1 cellular context compared by ENCODE assay signal in the genomic region with DNA sequence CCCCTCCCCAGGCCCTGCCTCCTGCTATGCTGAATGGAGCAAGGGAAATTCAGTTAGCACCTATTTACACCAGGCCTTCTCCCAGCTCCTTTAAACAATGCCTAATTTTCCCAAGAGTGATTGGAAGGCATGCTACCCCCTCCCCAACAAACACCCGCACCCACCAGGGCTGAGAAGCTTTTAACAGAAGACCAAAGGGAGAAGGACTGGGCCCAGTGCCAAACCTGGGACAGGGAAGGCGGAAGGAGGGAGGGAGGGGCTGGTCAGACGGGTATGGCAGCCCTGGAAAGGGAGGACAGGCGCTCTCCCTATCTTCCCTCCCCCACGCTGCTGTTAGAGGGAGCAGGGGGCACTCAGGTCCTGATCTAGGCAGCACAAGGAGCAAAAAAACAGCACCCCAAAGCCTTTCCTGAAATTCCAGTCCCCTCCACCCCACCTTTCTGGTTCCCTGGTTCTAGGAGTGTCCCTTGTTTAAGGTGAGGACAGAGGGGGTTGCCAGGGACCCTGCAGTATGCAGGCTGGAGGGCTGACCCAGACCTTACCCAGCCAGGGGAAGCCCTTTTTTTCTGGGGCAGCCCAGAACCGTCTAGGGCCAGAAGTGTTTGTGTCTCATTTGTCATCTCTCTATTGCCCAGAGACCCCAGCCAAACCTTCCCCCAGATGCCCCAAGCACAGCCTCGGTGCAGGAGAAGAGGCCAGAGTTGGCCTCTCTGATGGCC.
TF ChIP-seq lines count a peak whose summit lies in the region.

No MANE protein-coding gene starts in this region.

TF ChIP-seq in HEK293, 187 proteins besides CTCF, POLR2A, EP300 and RAD21 (continued from another document and continues in another):
- TF ChIP-seq, protein P1, sequence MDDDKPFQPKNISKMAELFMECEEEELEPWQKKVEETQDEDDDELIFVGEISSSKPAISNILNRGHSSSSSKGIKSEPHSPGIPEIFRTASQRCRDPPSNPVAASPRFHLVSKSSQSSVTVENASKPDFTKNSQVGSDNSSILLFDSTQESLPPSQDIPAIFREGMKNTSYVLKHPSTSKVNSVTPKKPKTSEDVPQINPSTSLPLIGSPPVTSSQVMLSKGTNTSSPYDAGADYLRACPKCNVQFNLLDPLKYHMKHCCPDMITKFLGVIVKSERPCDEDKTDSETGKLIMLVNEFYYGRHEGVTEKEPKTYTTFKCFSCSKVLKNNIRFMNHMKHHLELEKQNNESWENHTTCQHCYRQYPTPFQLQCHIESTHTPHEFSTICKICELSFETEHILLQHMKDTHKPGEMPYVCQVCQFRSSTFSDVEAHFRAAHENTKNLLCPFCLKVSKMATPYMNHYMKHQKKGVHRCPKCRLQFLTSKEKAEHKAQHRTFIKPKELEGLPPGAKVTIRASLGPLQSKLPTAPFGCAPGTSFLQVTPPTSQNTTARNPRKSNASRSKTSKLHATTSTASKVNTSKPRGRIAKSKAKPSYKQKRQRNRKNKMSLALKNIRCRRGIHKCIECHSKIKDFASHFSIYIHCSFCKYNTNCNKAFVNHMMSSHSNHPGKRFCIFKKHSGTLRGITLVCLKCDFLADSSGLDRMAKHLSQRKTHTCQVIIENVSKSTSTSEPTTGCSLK (tag by site-specific recombination; IDR thresholded peaks at IDR 0.05) = no peak
- TF ChIP-seq, protein P2, sequence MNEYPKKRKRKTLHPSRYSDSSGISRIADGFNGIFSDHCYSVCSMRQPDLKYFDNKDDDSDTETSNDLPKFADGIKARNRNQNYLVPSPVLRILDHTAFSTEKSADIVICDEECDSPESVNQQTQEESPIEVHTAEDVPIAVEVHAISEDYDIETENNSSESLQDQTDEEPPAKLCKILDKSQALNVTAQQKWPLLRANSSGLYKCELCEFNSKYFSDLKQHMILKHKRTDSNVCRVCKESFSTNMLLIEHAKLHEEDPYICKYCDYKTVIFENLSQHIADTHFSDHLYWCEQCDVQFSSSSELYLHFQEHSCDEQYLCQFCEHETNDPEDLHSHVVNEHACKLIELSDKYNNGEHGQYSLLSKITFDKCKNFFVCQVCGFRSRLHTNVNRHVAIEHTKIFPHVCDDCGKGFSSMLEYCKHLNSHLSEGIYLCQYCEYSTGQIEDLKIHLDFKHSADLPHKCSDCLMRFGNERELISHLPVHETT (tag by site-specific recombination; IDR thresholded peaks at IDR 0.05) = no peak
- TF ChIP-seq IKZF3 (tag by site-specific recombination; IDR thresholded peaks at IDR 0.05) = peak; percentile 59; the same call in 1 of the 2 replicates
- TF ChIP-seq SETDB1 (IDR thresholded peaks at IDR 0.05; ENCODE audit: insufficient read length, low read length) = no peak
- no peak for TF ChIP-seq ZXDB (tag by site-specific recombination; IDR thresholded peaks at IDR 0.05)
- TF ChIP-seq ZNF324 (tag by site-specific recombination; IDR thresholded peaks at IDR 0.05) = no peak
- no peak for TF ChIP-seq ZNF837 (tag by site-specific recombination; IDR thresholded peaks at IDR 0.05)
- TF ChIP-seq, protein P3, sequence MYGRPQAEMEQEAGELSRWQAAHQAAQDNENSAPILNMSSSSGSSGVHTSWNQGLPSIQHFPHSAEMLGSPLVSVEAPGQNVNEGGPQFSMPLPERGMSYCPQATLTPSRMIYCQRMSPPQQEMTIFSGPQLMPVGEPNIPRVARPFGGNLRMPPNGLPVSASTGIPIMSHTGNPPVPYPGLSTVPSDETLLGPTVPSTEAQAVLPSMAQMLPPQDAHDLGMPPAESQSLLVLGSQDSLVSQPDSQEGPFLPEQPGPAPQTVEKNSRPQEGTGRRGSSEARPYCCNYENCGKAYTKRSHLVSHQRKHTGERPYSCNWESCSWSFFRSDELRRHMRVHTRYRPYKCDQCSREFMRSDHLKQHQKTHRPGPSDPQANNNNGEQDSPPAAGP (tag by site-specific recombination; IDR thresholded peaks at IDR 0.05) = peak; percentile 16; the same call in 1 of the 2 replicates
- no peak for TF ChIP-seq ZNF621 (tag by site-specific recombination; IDR thresholded peaks at IDR 0.05)
- TF ChIP-seq, protein P4, sequence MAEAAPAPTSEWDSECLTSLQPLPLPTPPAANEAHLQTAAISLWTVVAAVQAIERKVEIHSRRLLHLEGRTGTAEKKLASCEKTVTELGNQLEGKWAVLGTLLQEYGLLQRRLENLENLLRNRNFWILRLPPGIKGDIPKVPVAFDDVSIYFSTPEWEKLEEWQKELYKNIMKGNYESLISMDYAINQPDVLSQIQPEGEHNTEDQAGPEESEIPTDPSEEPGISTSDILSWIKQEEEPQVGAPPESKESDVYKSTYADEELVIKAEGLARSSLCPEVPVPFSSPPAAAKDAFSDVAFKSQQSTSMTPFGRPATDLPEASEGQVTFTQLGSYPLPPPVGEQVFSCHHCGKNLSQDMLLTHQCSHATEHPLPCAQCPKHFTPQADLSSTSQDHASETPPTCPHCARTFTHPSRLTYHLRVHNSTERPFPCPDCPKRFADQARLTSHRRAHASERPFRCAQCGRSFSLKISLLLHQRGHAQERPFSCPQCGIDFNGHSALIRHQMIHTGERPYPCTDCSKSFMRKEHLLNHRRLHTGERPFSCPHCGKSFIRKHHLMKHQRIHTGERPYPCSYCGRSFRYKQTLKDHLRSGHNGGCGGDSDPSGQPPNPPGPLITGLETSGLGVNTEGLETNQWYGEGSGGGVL (tag by site-specific recombination; IDR thresholded peaks at IDR 0.05) = peak; percentile 79
- TF ChIP-seq ZNF24 (tag by site-specific recombination; IDR thresholded peaks at IDR 0.05) = no peak
- TF ChIP-seq ZSCAN23 (tag by site-specific recombination; IDR thresholded peaks at IDR 0.05) = no peak
- no peak for TF ChIP-seq ZNF416 (tag by site-specific recombination; IDR thresholded peaks at IDR 0.05)
- TF ChIP-seq ZBTB21 (tag by site-specific recombination; IDR thresholded peaks at IDR 0.05) = no peak
- TF ChIP-seq ZBTB8A (tag by site-specific recombination; IDR thresholded peaks at IDR 0.05) = peak; percentile 61; the same call in 1 of the 2 replicates
- TF ChIP-seq, protein P5, sequence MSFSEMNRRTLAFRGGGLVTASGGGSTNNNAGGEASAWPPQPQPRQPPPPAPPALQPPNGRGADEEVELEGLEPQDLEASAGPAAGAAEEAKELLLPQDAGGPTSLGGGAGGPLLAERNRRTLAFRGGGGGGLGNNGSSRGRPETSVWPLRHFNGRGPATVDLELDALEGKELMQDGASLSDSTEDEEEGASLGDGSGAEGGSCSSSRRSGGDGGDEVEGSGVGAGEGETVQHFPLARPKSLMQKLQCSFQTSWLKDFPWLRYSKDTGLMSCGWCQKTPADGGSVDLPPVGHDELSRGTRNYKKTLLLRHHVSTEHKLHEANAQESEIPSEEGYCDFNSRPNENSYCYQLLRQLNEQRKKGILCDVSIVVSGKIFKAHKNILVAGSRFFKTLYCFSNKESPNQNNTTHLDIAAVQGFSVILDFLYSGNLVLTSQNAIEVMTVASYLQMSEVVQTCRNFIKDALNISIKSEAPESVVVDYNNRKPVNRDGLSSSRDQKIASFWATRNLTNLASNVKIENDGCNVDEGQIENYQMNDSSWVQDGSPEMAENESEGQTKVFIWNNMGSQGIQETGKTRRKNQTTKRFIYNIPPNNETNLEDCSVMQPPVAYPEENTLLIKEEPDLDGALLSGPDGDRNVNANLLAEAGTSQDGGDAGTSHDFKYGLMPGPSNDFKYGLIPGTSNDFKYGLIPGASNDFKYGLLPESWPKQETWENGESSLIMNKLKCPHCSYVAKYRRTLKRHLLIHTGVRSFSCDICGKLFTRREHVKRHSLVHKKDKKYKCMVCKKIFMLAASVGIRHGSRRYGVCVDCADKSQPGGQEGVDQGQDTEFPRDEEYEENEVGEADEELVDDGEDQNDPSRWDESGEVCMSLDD (tag by site-specific recombination; IDR thresholded peaks at IDR 0.05) = no peak
- TF ChIP-seq ZNF366 (tag by site-specific recombination; conservative IDR thresholded peaks at IDR 0.05) = peak; percentile 33; the same call in 1 of the 2 replicates
- TF ChIP-seq ZBTB48 (tag by site-specific recombination; IDR thresholded peaks at IDR 0.05) = no peak
- TF ChIP-seq ZNF561 (tag by site-specific recombination; IDR thresholded peaks at IDR 0.05; ENCODE audit: borderline replicate concordance) = peak; percentile 55; the same call in 1 of the 2 replicates
- no peak for TF ChIP-seq ZNF670 (tag by site-specific recombination; IDR thresholded peaks at IDR 0.05; ENCODE audit: low read depth)
- TF ChIP-seq ZNF777 (tag by site-specific recombination; IDR thresholded peaks at IDR 0.05; ENCODE audit: borderline replicate concordance) = no peak
- no peak for TF ChIP-seq ZNF785 (tag by site-specific recombination; IDR thresholded peaks at IDR 0.05)
- TF ChIP-seq ZNF747 (tag by site-specific recombination; IDR thresholded peaks at IDR 0.05) = no peak
- no peak for TF ChIP-seq PRDM1 (tag by site-specific recombination; IDR thresholded peaks at IDR 0.05)
- TF ChIP-seq, protein P6, sequence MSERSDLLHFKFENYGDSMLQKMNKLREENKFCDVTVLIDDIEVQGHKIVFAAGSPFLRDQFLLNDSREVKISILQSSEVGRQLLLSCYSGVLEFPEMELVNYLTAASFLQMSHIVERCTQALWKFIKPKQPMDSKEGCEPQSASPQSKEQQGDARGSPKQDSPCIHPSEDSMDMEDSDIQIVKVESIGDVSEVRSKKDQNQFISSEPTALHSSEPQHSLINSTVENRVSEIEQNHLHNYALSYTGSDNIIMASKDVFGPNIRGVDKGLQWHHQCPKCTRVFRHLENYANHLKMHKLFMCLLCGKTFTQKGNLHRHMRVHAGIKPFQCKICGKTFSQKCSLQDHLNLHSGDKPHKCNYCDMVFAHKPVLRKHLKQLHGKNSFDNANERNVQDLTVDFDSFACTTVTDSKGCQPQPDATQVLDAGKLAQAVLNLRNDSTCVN (tag by site-specific recombination; optimal IDR thresholded peaks at IDR 0.05) = no peak
- TF ChIP-seq, protein P7, sequence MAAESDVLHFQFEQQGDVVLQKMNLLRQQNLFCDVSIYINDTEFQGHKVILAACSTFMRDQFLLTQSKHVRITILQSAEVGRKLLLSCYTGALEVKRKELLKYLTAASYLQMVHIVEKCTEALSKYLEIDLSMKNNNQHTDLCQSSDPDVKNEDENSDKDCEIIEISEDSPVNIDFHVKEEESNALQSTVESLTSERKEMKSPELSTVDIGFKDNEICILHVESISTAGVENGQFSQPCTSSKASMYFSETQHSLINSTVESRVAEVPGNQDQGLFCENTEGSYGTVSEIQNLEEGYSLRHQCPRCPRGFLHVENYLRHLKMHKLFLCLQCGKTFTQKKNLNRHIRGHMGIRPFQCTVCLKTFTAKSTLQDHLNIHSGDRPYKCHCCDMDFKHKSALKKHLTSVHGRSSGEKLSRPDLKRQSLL (tag by site-specific recombination; IDR thresholded peaks at IDR 0.05) = no peak
- no peak for TF ChIP-seq ZNF521 (tag by site-specific recombination; IDR thresholded peaks at IDR 0.05)
- TF ChIP-seq ZNF600 (tag by site-specific recombination; IDR thresholded peaks at IDR 0.05) = peak; percentile 39; the same call in 1 of the 2 replicates
- TF ChIP-seq SP7 (tag by site-specific recombination; IDR thresholded peaks at IDR 0.05) = no peak
- TF ChIP-seq, protein P8, sequence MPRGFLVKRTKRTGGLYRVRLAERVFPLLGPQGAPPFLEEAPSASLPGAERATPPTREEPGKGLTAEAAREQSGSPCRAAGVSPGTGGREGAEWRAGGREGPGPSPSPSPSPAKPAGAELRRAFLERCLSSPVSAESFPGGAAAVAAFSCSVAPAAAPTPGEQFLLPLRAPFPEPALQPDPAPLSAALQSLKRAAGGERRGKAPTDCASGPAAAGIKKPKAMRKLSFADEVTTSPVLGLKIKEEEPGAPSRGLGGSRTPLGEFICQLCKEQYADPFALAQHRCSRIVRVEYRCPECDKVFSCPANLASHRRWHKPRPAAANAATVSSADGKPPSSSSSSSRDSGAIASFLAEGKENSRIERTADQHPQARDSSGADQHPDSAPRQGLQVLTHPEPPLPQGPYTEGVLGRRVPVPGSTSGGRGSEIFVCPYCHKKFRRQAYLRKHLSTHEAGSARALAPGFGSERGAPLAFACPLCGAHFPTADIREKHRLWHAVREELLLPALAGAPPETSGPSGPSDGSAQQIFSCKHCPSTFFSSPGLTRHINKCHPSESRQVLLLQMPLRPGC (tag by site-specific recombination; IDR thresholded peaks at IDR 0.05) = no peak
- no peak for TF ChIP-seq KLF9 (tag by site-specific recombination; IDR thresholded peaks at IDR 0.05; ENCODE audit: low read depth)
- TF ChIP-seq, protein P9, sequence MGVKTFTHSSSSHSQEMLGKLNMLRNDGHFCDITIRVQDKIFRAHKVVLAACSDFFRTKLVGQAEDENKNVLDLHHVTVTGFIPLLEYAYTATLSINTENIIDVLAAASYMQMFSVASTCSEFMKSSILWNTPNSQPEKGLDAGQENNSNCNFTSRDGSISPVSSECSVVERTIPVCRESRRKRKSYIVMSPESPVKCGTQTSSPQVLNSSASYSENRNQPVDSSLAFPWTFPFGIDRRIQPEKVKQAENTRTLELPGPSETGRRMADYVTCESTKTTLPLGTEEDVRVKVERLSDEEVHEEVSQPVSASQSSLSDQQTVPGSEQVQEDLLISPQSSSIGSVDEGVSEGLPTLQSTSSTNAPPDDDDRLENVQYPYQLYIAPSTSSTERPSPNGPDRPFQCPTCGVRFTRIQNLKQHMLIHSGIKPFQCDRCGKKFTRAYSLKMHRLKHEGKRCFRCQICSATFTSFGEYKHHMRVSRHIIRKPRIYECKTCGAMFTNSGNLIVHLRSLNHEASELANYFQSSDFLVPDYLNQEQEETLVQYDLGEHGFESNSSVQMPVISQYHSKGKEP (tag by site-specific recombination; IDR thresholded peaks at IDR 0.05) = no peak
- TF ChIP-seq ZBTB7A (tag by site-specific recombination; IDR thresholded peaks at IDR 0.05; ENCODE audit: low read depth) = no peak
- TF ChIP-seq SCRT1 (tag by site-specific recombination; IDR thresholded peaks at IDR 0.05; ENCODE audit: borderline replicate concordance) = no peak
- TF ChIP-seq HOXC10 (CRISPR knock-in tag; IDR thresholded peaks at IDR 0.05) = no peak
- TF ChIP-seq ZNF654 (tag by site-specific recombination; IDR thresholded peaks at IDR 0.05; ENCODE audit: low read depth) = no peak
- TF ChIP-seq SP2 (tag by site-specific recombination; IDR thresholded peaks at IDR 0.05) = no peak
- TF ChIP-seq WT1 (tag by site-specific recombination; IDR thresholded peaks at IDR 0.05) = peak; percentile 90
- TF ChIP-seq ZNF510 (tag by site-specific recombination; IDR thresholded peaks at IDR 0.05; ENCODE audit: insufficient replicate concordance) = no peak
- TF ChIP-seq ZNF266 (tag by site-specific recombination; IDR thresholded peaks at IDR 0.05; ENCODE audit: low read depth) = no peak
- TF ChIP-seq ZNF660 (tag by site-specific recombination; IDR thresholded peaks at IDR 0.05) = no peak
- peak; percentile 73; the same call in 1 of the 2 replicates for TF ChIP-seq ZNF664 (tag by site-specific recombination; IDR thresholded peaks at IDR 0.05)
- TF ChIP-seq ZNF138 (tag by site-specific recombination; IDR thresholded peaks at IDR 0.05; ENCODE audit: borderline replicate concordance) = no peak
- TF ChIP-seq, protein P10, sequence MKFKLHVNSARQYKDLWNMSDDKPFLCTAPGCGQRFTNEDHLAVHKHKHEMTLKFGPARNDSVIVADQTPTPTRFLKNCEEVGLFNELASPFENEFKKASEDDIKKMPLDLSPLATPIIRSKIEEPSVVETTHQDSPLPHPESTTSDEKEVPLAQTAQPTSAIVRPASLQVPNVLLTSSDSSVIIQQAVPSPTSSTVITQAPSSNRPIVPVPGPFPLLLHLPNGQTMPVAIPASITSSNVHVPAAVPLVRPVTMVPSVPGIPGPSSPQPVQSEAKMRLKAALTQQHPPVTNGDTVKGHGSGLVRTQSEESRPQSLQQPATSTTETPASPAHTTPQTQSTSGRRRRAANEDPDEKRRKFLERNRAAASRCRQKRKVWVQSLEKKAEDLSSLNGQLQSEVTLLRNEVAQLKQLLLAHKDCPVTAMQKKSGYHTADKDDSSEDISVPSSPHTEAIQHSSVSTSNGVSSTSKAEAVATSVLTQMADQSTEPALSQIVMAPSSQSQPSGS (tag by site-specific recombination; IDR thresholded peaks at IDR 0.05; ENCODE audit: low read depth) = no peak
